Comparison of ENCODE assay signal across 1 cellular context in the genomic region with DNA sequence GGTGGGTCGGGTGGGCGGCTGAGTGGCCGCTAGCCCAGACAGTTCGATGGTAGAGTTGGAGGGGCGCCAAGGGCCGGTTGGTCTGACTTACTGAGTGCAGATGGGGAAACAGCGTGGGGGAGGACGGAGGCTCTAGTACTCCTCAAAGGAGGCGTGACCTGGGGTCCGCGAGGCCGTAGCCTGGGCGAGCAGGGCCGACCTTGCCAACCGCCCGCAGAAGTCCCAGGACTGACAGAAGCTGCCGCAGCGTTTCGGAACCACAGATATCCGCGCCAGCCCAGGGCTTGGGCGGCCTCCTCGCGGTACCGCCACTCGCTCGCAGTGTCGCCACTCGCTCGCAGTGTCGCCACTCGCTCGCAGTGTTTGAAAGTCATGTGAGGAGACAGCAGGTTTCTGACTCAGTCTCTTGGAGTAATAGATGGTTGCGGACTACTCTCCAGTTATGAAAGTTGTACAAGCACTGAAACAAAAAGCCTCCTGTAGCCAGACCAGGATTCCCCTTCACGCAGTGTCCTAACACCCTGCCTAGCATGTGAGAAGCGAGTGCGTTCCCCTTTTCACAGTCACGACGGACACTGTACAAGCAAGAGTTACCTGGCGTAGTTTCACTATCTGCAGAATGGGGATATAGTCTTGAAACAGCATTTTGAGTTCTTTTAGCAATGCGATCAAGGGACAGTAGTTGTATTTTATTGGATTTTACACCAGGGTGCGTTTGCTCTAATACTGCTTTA.
TF ChIP-seq lines count a peak whose summit lies in the region.

No MANE protein-coding gene starts in this region.

TF ChIP-seq in WTC11, 78 proteins besides CTCF, POLR2A, EP300 and RAD21 (continued from another document):
- TF ChIP-seq ZNF121 (CRISPR knock-in tag; IDR thresholded peaks at IDR 0.05) (no peak), SMAD3 (CRISPR knock-in tag; IDR thresholded peaks at IDR 0.05; ENCODE audit: borderline replicate concordance) (no peak), GABPB1 (CRISPR knock-in tag; IDR thresholded peaks at IDR 0.05) (0 out of 2 replicates have a peak, but pooled peaks have one; percentile 8), GRHL2 (CRISPR knock-in tag; IDR thresholded peaks at IDR 0.05; ENCODE audit: insufficient replicate concordance, severe bottlenecking) (no peak), CREB1 (CRISPR knock-in tag; IDR thresholded peaks at IDR 0.05) (no peak), GTF2I (CRISPR knock-in tag; conservative IDR thresholded peaks at IDR 0.05) (0 out of 2 replicates have a peak, but pooled peaks have one; percentile 7), ZNF263 (CRISPR knock-in tag; IDR thresholded peaks at IDR 0.05; ENCODE audit: low read depth) (0 out of 2 replicates have a peak, but pooled peaks have one; percentile 32), PRRX2 (CRISPR knock-in tag; IDR thresholded peaks at IDR 0.05) (no peak), ATF1 (CRISPR knock-in tag; IDR thresholded peaks at IDR 0.05) (no peak)
- TF ChIP-seq, protein P1, sequence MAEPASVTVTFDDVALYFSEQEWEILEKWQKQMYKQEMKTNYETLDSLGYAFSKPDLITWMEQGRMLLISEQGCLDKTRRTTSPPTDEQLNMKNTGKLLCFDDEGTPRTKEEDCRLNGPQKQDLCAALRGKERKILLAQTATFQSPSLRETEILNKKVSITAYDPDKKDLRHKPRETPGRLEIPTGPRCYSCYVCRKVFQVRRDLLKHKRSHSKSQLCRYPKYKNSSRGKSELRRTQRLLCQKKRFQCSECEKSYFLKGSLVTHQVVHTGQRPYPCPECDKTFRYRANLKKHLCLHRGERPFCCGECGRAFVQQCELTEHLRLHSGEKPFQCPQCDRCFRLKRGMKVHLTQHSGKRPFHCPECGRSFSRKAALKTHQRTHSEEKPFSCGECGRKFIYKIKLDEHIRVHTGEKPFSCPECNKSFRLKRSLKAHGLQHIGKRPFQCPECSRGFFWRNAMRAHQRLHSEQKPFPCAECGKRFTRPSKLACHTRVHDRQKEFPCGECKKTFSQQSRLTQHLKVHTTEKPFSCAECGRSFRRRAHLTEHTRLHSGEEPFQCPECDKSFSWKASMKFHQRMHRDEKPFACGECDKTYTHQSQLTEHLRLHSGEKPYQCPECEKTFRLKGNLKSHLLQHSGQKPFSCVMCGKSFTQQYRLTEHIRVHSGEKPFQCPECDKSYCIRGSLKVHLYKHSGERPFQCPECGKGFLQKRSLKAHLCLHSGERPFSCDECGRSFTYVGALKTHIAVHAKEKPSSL (CRISPR knock-in tag; conservative IDR thresholded peaks at IDR 0.05): no peak
- TF ChIP-seq, protein P2, sequence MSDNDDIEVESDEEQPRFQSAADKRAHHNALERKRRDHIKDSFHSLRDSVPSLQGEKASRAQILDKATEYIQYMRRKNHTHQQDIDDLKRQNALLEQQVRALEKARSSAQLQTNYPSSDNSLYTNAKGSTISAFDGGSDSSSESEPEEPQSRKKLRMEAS (CRISPR knock-in tag; IDR thresholded peaks at IDR 0.05): peak; percentile 52; the same call in 1 of the 2 replicates
- TF ChIP-seq, protein P3, sequence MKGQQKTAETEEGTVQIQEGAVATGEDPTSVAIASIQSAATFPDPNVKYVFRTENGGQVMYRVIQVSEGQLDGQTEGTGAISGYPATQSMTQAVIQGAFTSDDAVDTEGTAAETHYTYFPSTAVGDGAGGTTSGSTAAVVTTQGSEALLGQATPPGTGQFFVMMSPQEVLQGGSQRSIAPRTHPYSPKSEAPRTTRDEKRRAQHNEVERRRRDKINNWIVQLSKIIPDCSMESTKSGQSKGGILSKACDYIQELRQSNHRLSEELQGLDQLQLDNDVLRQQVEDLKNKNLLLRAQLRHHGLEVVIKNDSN (CRISPR knock-in tag; IDR thresholded peaks at IDR 0.05): peak; percentile 52; the same call in 1 of the 2 replicates
- TF ChIP-seq, protein P4, sequence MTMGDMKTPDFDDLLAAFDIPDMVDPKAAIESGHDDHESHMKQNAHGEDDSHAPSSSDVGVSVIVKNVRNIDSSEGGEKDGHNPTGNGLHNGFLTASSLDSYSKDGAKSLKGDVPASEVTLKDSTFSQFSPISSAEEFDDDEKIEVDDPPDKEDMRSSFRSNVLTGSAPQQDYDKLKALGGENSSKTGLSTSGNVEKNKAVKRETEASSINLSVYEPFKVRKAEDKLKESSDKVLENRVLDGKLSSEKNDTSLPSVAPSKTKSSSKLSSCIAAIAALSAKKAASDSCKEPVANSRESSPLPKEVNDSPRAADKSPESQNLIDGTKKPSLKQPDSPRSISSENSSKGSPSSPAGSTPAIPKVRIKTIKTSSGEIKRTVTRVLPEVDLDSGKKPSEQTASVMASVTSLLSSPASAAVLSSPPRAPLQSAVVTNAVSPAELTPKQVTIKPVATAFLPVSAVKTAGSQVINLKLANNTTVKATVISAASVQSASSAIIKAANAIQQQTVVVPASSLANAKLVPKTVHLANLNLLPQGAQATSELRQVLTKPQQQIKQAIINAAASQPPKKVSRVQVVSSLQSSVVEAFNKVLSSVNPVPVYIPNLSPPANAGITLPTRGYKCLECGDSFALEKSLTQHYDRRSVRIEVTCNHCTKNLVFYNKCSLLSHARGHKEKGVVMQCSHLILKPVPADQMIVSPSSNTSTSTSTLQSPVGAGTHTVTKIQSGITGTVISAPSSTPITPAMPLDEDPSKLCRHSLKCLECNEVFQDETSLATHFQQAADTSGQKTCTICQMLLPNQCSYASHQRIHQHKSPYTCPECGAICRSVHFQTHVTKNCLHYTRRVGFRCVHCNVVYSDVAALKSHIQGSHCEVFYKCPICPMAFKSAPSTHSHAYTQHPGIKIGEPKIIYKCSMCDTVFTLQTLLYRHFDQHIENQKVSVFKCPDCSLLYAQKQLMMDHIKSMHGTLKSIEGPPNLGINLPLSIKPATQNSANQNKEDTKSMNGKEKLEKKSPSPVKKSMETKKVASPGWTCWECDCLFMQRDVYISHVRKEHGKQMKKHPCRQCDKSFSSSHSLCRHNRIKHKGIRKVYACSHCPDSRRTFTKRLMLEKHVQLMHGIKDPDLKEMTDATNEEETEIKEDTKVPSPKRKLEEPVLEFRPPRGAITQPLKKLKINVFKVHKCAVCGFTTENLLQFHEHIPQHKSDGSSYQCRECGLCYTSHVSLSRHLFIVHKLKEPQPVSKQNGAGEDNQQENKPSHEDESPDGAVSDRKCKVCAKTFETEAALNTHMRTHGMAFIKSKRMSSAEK (CRISPR knock-in tag; IDR thresholded peaks at IDR 0.05; ENCODE audit: borderline replicate concordance): no peak
